Comparison of ENCODE assay signal across 8 cellular contexts in genomic region chr1:157490337-157491165, GRCh38.
DNase-seq lines count a peak whose midpoint lies in the region; ATAC-seq and TF ChIP-seq lines count a peak whose summit lies in the region.

No MANE protein-coding gene starts in this region.

- H3K4me1 ChIP-seq in NT2/D1 (ENCODE audit: insufficient read depth, insufficient read length), result peaks cover 4% of the 10 kb centered on the region

- peak; percentile 34 to 41 for ATAC-seq in activated T-cell treated with anti-CD3 and anti-CD28 coated beads, Interleukin-2, amount 50 U/mL, for 4 hours
- no peak for ATAC-seq in HG03025 (IDR thresholded peaks at IDR 0.05; ENCODE audit: low FRiP score, unreplicated experiment)

- peaks cover 2% of the 10 kb centered on the region for H3K27me3 ChIP-seq in HL-60 (ENCODE audit: insufficient read depth, poor library complexity, severe bottlenecking)
- H3K27me3 ChIP-seq in NT2/D1 (ENCODE audit: insufficient read depth, insufficient read length), result no peaks in the 10 kb centered on the region

- H3K4me1 Mint-ChIP-seq in activated T-cell treated with anti-CD3 and anti-CD28 coated beads, Interleukin-2, amount 50 U/mL, for 4 hours (ENCODE audit: low read depth), result no peaks in the 10 kb centered on the region

- peak; percentile 65 for DNase-seq in COR-L47 (lab: John Stamatoyannopoulos, UW)
- DNase-seq in HL-60 (ENCODE audit: low read depth in 1 of 2, low spot score in 1 of 2), result peak in 1 of 2 experiments; percentile 73
- DNase-seq in NT2/D1 (ENCODE audit: low read depth, low spot score), result peak; percentile 75
- peak; percentile 22 for DNase-seq in activated T-cell treated with anti-CD3 and anti-CD28 coated beads, Interleukin-2, amount 50 U/mL, for 4 hours
- peak; percentile 38 for DNase-seq in germinal center (ENCODE audit: low spot score)
- DNase-seq in posterior vena cava (ENCODE audit: low spot score), result peak; percentile 89
- DNase-seq in T1000 (lab: John Stamatoyannopoulos, UW), result no peak

- H3K9me3 Mint-ChIP-seq in activated T-cell treated with anti-CD3 and anti-CD28 coated beads, Interleukin-2, amount 50 U/mL, for 4 hours, result no peaks in the 10 kb centered on the region

- peaks cover 26% of the 10 kb centered on the region for H3K27me3 Mint-ChIP-seq in activated T-cell treated with anti-CD3 and anti-CD28 coated beads, Interleukin-2, amount 50 U/mL, for 4 hours (ENCODE audit: low read depth)

- intact Hi-C loops in posterior vena cava (cut with DNase I), result loop anchor here in 1 of 2 donors (10.0 kb wide), 1 partner anchor 316 kb away; no protein-coding TSS in a partner anchor

- H3K27ac ChIP-seq in HL-60 (replicated peaks), result no peak overlapping the region

- no peak overlapping the region for H3K4me3 ChIP-seq in HL-60 (replicated peaks; ENCODE audit: insufficient read depth, low read length)
- H3K4me3 ChIP-seq in NT2/D1 (ENCODE audit: insufficient read length, low read depth), result no peak overlapping the region

- H3K36me3 ChIP-seq in NT2/D1 (ENCODE audit: insufficient read depth, insufficient read length, low read length), result no peaks in the 10 kb centered on the region

- H3K9ac ChIP-seq in NT2/D1 (ENCODE audit: insufficient read length, low read depth), result peak overlapping the region; percentile 1

- H3K4me3 Mint-ChIP-seq in activated T-cell treated with anti-CD3 and anti-CD28 coated beads, Interleukin-2, amount 50 U/mL, for 4 hours, result no peak overlapping the region

- peak; percentile 30 for TF ChIP-seq CTCF in HL-60 (IDR thresholded peaks at IDR 0.05; ENCODE audit: insufficient read depth, low read length)

- H3K9me3 ChIP-seq in NT2/D1 (ENCODE audit: insufficient read depth, low read length), result no peaks in the 10 kb centered on the region

- H3K36me3 Mint-ChIP-seq in activated T-cell treated with anti-CD3 and anti-CD28 coated beads, Interleukin-2, amount 50 U/mL, for 4 hours (ENCODE audit: insufficient read depth), result no peaks in the 10 kb centered on the region
